Comparison of ENCODE assay signal across 37 cellular contexts in the genomic region with DNA sequence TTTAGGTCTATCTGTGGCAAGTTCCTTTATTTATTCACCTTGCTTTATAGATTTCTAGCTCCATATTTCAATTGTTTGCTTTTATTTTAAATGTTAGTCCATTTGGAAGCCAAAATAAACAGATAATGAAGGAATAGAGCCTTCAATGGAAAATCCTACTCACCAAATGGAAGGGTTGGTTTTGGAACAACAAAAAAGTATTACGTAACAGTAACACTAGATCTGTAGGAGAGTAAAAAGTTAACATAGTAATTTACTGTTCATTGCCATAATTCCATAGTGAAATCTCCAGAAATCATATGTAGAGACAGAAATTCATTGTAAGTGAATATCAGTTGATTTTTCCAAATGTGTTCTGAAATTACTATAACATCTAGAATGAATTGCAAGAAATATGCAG. TPM values are rescaled to one million over a fixed set of nuclear protein-coding genes. Genes with fewer than 3 reads are reported as not detected.
"Had no signal": no experiment of that assay in that cellular context is flagged by ENCODE, and none has a peak within 500 bp of the region (broad histone marks: within the 10 kb centered on the region; RNA-seq: fewer than 3 reads in every experiment).

No MANE protein-coding gene starts in this region.

- H3K27ac ChIP-seq: adrenal gland, ascending aorta, body of pancreas, brain microvascular endothelial cell, breast epithelium, cardiac muscle cell had no signal

- ATAC-seq: activated naive CD4-positive, alpha-beta T cell treated with anti-CD3 and anti-CD28 coated beads, Interleukin-2, amount 50 U/mL, for 72 hours; activated naive CD8-positive, alpha-beta T cell treated with anti-CD3 and anti-CD28 coated beads, Interleukin-2, amount 50 U/mL, for 24 hours; activated T-cell treated with anti-CD3 and anti-CD28 coated beads, Interleukin-2, amount 50 U/mL, for 4 hours; activated T-cell treated with anti-CD3 and anti-CD28 coated beads, Interleukin-2, amount 50 U/mL, for 72 hours; activated T-helper 17 cell treated with anti-CD3 and anti-CD28 coated beads, Interleukin-2, amount 50 U/mL, for 72 hours; body of pancreas had no signal

- H3K4me1 ChIP-seq: adrenal gland, ascending aorta, breast epithelium had no signal

- FAIRE-seq: astrocyte, bronchial epithelial cell had no signal

- H3K36me3 ChIP-seq: adrenal gland, ascending aorta, brain microvascular endothelial cell, breast epithelium, cardiac muscle cell had no signal

- H3K27me3 ChIP-seq: adrenal gland, ascending aorta, body of pancreas, brain microvascular endothelial cell, breast epithelium, cardiac muscle cell had no signal

- H3K9me3 ChIP-seq: adrenal gland, ascending aorta, body of pancreas had no signal

- DNase-seq: activated effector memory CD4-positive, alpha-beta T cell treated with anti-CD3 and anti-CD28 coated beads, Interleukin-2, amount 50 U/mL, for 16 hours; activated effector memory CD4-positive, alpha-beta T cell treated with Interleukin-2 at 50 U/mL for 16 hours; activated gamma-delta T cell; activated gamma-delta T cell treated with Interleukin-2 at 50 U/mL for 16 hours; activated naive CD4-positive, alpha-beta T cell; activated naive CD4-positive, alpha-beta T cell treated with anti-CD3 and anti-CD28 coated beads for 36 hours; activated naive CD4-positive, alpha-beta T cell treated with anti-CD3 and anti-CD28 coated beads, Interleukin-2, amount 10 ng/mL, durations not matched to agents 7 days and 5 days; activated naive CD4-positive, alpha-beta T cell treated with anti-CD3 and anti-CD28 coated beads, Interleukin-2, amount 50 U/mL, for 16 hours; activated naive CD8-positive, alpha-beta T cell treated with anti-CD3 and anti-CD28 coated beads for 36 hours; activated naive CD8-positive, alpha-beta T cell treated with anti-CD3 and anti-CD28 coated beads, Interleukin-2, amount 10 ng/mL, durations not matched to agents 7 days and 5 days; activated naive CD8-positive, alpha-beta T cell treated with anti-CD3 and anti-CD28 coated beads, Interleukin-2, amount 50 U/mL, for 24 hours; activated T-cell treated with anti-CD3 and anti-CD28 coated beads, Interleukin-2, amount 50 U/mL, for 1 hour; activated T-cell treated with anti-CD3 and anti-CD28 coated beads, Interleukin-2, amount 50 U/mL, for 24 hours; activated T-cell treated with anti-CD3 and anti-CD28 coated beads, Interleukin-2, amount 50 U/mL, for 4 hours; activated T-cell treated with anti-CD3 and anti-CD28 coated beads, Interleukin-2, amount 50 U/mL, for 48 hours; activated T-cell treated with anti-CD3 and anti-CD28 coated beads, Interleukin-2, amount 50 U/mL, for 72 hours; adrenal gland; amniotic stem cell; amygdala; anterior cingulate cortex; aorta; body of pancreas; brain microvascular endothelial cell; caudate nucleus; central memory CD4-positive, alpha-beta T cell; cerebellar nuclear complex had no signal

- H3K4me3 ChIP-seq: adrenal gland, ascending aorta, body of pancreas, breast epithelium, cardiac muscle cell had no signal

RNA-seq across cellular contexts. Expression of gene NWD2, which starts 34.6 kb away (rescaled TPM):
- total RNA-seq: activated naive CD4-positive, alpha-beta T cell treated with anti-CD3 and anti-CD28 coated beads for 36 hours; activated naive CD4-positive, alpha-beta T cell treated with anti-CD3 and anti-CD28 coated beads, Interleukin-2, amount 50 U/mL, for 72 hours; activated naive CD8-positive, alpha-beta T cell treated with anti-CD3 and anti-CD28 coated beads for 36 hours; activated naive CD8-positive, alpha-beta T cell treated with anti-CD3 and anti-CD28 coated beads, Interleukin-2, amount 10 ng/mL, durations not matched to agents 7 days and 5 days; activated T-cell treated with anti-CD3 and anti-CD28 coated beads, Interleukin-2, amount 50 U/mL, for 4 hours; activated T-cell treated with anti-CD3 and anti-CD28 coated beads, Interleukin-2, amount 50 U/mL, for 72 hours; activated T-helper 1 cell treated with anti-CD3 and anti-CD28 coated beads, Interleukin-12 subunit alpha, Interleukin-12 subunit beta, Interleukin-2, Interleukin-4 antibody, amounts not matched to agents 30 ng/mL and 10 ng/mL and 1 ng/mL, durations not matched to agents 14 hours and 24 hours and 36 hours; activated T-helper 17 cell treated with anti-CD3 and anti-CD28 coated beads, Interleukin-2, amount 50 U/mL, for 72 hours; activated T-helper 2 cell treated with anti-CD3 and anti-CD28 coated beads, Interferon-gamma antibody, Interleukin-2, Interleukin-4, amounts not matched to agents 10 μg/mL and 5 μg/mL and 100 μg/mL, durations not matched to agents 14 hours and 24 hours and 36 hours; aorta; astrocyte; cardiac septum; chondrocyte had no signal
- polyA plus RNA-seq: cardiac muscle cell had no signal
